ENCODE assay signal across 1 cellular context in genomic region chr19:40219721-40220276, GRCh38.
TF ChIP-seq lines count a peak whose summit lies in the region.

No MANE protein-coding gene starts in this region.

TF ChIP-seq in IMR-90, 13 proteins besides CTCF, POLR2A, EP300 and RAD21 (continued from another document):
- TF ChIP-seq, protein P1, sequence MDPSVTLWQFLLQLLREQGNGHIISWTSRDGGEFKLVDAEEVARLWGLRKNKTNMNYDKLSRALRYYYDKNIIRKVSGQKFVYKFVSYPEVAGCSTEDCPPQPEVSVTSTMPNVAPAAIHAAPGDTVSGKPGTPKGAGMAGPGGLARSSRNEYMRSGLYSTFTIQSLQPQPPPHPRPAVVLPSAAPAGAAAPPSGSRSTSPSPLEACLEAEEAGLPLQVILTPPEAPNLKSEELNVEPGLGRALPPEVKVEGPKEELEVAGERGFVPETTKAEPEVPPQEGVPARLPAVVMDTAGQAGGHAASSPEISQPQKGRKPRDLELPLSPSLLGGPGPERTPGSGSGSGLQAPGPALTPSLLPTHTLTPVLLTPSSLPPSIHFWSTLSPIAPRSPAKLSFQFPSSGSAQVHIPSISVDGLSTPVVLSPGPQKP (IDR thresholded peaks at IDR 0.05; ENCODE audit: borderline replicate concordance, low read depth, low read length): no peak
- peak; percentile 32; the same call in 1 of the 2 replicates for TF ChIP-seq BHLHE40 (IDR thresholded peaks at IDR 0.05; ENCODE audit: low read depth, low read length)
TF ChIP-seq in IMR-90: peak in this region for 4.
